Comparison of ENCODE assay signal across 1 cellular context in the genomic region with DNA sequence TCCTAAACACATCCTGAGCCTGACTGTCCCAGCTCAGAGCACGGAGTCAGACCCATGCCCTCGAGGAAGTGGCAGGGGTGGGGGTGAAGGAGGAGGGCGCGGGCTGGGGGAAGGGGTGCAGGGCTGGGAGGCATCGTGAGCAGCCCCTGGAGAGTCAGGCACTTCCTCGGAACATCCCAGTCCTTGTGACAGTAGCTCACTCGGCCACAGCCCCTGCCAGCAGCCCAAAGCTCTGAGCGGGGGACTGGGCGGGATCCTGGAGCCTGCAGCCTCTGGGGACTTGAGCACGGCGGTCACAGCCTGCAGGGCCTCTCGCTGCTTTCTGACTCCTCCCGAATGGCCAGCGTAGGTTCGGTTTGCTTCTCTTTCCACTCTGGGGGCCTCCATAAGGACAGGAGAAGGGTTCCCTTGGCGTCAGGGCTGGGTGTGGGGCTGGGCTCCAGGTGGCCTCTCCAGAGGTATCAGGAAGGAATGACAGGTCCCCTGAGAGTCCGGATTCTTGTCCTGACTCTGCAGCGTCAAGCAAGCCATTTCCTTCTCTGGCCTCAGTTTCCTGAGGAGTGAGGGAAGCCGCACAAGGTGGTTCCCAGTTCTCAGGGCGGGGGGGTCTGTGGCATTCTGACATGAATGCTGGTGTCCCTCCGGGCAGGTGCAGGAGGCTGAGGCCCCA.
TF ChIP-seq lines count a peak whose summit lies in the region.

No MANE protein-coding gene starts in this region.

TF ChIP-seq in IMR-90, 13 proteins besides CTCF, POLR2A, EP300 and RAD21 (continued from another document):
- no peak for TF ChIP-seq BHLHE40 (IDR thresholded peaks at IDR 0.05; ENCODE audit: low read depth, low read length)
- no peak for TF ChIP-seq RCOR1 (IDR thresholded peaks at IDR 0.05; ENCODE audit: insufficient replicate concordance, low read length)
- no peak for TF ChIP-seq FOS (IDR thresholded peaks at IDR 0.05; ENCODE audit: low read depth, low read length)
- TF ChIP-seq, protein P1, sequence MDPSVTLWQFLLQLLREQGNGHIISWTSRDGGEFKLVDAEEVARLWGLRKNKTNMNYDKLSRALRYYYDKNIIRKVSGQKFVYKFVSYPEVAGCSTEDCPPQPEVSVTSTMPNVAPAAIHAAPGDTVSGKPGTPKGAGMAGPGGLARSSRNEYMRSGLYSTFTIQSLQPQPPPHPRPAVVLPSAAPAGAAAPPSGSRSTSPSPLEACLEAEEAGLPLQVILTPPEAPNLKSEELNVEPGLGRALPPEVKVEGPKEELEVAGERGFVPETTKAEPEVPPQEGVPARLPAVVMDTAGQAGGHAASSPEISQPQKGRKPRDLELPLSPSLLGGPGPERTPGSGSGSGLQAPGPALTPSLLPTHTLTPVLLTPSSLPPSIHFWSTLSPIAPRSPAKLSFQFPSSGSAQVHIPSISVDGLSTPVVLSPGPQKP (IDR thresholded peaks at IDR 0.05; ENCODE audit: borderline replicate concordance, low read depth, low read length): no peak
- TF ChIP-seq, protein P2, sequence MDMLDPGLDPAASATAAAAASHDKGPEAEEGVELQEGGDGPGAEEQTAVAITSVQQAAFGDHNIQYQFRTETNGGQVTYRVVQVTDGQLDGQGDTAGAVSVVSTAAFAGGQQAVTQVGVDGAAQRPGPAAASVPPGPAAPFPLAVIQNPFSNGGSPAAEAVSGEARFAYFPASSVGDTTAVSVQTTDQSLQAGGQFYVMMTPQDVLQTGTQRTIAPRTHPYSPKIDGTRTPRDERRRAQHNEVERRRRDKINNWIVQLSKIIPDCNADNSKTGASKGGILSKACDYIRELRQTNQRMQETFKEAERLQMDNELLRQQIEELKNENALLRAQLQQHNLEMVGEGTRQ (IDR thresholded peaks at IDR 0.05; ENCODE audit: low read depth, low read length): no peak
- TF ChIP-seq CEBPB (IDR thresholded peaks at IDR 0.05; ENCODE audit: low read depth, low read length): no peak
